7 cellular contexts compared by ENCODE assay signal in the genomic region with DNA sequence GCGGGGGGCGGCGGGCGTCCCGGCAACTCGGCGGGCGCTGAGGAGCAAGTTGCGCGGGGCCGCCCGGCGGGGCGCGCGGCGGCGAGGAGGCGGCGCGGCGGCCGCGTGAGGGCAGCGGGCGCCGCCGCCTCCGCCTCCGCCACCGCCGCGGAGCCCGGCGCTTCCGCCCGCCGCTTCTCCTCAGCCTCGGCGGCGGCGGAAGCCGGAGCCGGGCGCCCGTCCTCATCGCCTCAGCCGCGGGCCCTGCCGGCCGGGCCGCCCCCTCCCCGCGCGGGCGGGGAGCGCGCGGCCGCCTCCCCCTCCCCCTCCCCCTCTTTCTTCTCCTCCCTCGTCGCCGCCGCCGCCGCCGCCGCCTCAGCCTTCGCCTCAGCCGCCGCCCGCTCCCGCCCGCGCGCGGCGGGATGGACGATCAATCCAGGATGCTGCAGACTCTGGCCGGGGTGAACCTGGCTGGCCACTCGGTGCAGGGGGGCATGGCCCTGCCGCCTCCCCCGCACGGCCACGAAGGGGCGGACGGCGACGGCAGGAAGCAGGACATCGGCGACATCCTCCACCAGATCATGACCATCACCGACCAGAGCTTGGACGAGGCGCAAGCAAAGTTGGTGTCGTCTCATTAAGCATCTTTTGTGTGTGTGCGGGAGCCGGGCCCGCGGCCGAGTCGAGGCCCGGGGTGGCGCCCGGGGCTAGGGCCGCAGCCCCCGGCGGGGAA. TPM values are rescaled to one million over a fixed set of nuclear protein-coding genes. Genes with fewer than 3 reads are reported as not detected.
DNase-seq lines count a peak whose midpoint lies in the region; FAIRE-seq and TF ChIP-seq lines count a peak whose summit lies in the region.

A gene (plus strand): TSS at position 321 of the 712 bp plus-strand sequence.

- peaks cover 3% of the 10 kb centered on the region; the same call in 1 of the 2 replicates for H3K27me3 Mint-ChIP-seq in HFFc6 (ENCODE audit: insufficient read depth)

- H3K4me1 Mint-ChIP-seq in HFFc6 (ENCODE audit: low read depth), result peaks cover 74% of the 10 kb centered on the region

- peaks cover 0 to 2% of the 10 kb centered on the region in 2 donors for H3K27me3 ChIP-seq in mucosa of rectum (ENCODE audit: control insufficient read depth in 2 of 2, insufficient read depth in 2 of 2, low read length in 2 of 2)
- H3K27me3 ChIP-seq in stomach, result no peaks in the 10 kb centered on the region

- peaks cover 9 to 20% of the 10 kb centered on the region in 2 donors for H3K4me1 ChIP-seq in mucosa of rectum (ENCODE audit: control insufficient read depth in 2 of 2, insufficient read depth in 2 of 2, low read length in 2 of 2)
- peaks cover 10 to 49% (median 38%) of the 10 kb centered on the region in 4 donors for H3K4me1 ChIP-seq in stomach

- H3K9me3 Mint-ChIP-seq in HFFc6, result no peaks in the 10 kb centered on the region

- H3K4me3 Mint-ChIP-seq in HFFc6, result peak within 1 kb of the TSS; percentile 92

- peaks cover 33% of the 10 kb centered on the region for H3K36me3 Mint-ChIP-seq in HFFc6 (ENCODE audit: low read depth)

- H3K27ac ChIP-seq in epithelial cell of prostate (peak within 1 kb of the TSS; percentile 73), mucosa of rectum (ENCODE audit: low read depth in 2 of 2, low read length in 2 of 2) (peak within 1 kb of the TSS; percentile 80 to 84), stomach (peak within 1 kb of the TSS; percentile 79 to 97 (median 93))

- TF ChIP-seq POLR2A in GM12892 (IDR thresholded peaks at IDR 0.05; ENCODE audit: low read depth, low read length) (no peak), stomach (IDR thresholded peaks at IDR 0.05) (no peak)

- H3K9ac ChIP-seq in mucosa of rectum (ENCODE audit: low read depth in 1 of 2, low read length in 2 of 2), result peak within 1 kb of the TSS; percentile 65 to 66

- TF ChIP-seq EP300 in stomach (IDR thresholded peaks at IDR 0.05), result no peak

- 0% methylated on average over 11 to 86 of the region's 107 CpGs for WGBS in stomach, 5 donors

- H3K27ac Mint-ChIP-seq in HFFc6, result peak within 1 kb of the TSS; percentile 91

- H3K9me3 ChIP-seq in mucosa of rectum (ENCODE audit: control insufficient read depth in 2 of 2, low read length in 2 of 2) (no peaks in the 10 kb centered on the region), stomach (no peaks in the 10 kb centered on the region)

- TF ChIP-seq CTCF in HFFc6 (IDR thresholded peaks at IDR 0.05) (no peak), stomach (IDR thresholded peaks at IDR 0.05) (no peak)

- peak; percentile 48 for DNase-seq in GM12892 (ENCODE audit: insufficient read length)
- DNase-seq in HFFc6, result peak; percentile 9
- DNase-seq in NCI-H226, result peak; percentile 31
- DNase-seq in activated CD8-positive, alpha-beta memory T cell treated with anti-CD3 and anti-CD28 coated beads, Interleukin-2, amount 50 U/mL, for 4 hours, result peak; percentile 55
- DNase-seq in epithelial cell of prostate (ENCODE audit: low read depth, low spot score), result no peak
- DNase-seq in stomach, result peak; percentile 60

- intact Hi-C loops in stomach (cut with DNase I; ENCODE audit: low total_unique reads), result no loop called here

- H3K36me3 ChIP-seq in mucosa of rectum (ENCODE audit: control insufficient read depth in 2 of 2, insufficient read depth in 2 of 2, low read length in 2 of 2) (no peaks in the 10 kb centered on the region), stomach (no peaks in the 10 kb centered on the region)

- H3K4me3 ChIP-seq in mucosa of rectum (ENCODE audit: low read length in 2 of 2), result peak within 1 kb of the TSS; percentile 82 to 90
- H3K4me3 ChIP-seq in stomach, result peak within 1 kb of the TSS; percentile 65 to 88 (median 78)

- FAIRE-seq in GM12892 (lab: Jason Lieb, UNC), result peak; percentile 40

RNA-seq across cellular contexts. Expression of the gene that starts here (rescaled TPM):
- 25.3 TPM for polyA plus RNA-seq in GM12892 (2012; ENCODE audit: missing spikeins)
- 10 to 100 TPM; 32.2 to 44.3 (median 40.3) TPM for total RNA-seq in HFFc6 (2021; fragmentation: NEBNext Ultra II Directional; extraction: Animal tissue kit (Norgen Biotek cat#: 25700))
- total RNA-seq in stomach, result 10 to 100 TPM; 12.7 to 59.1 (median 25.5) TPM
- polyA plus RNA-seq in stomach, result 10 to 100 TPM in 2 of 3 donors, 1 to 10 TPM in 1; 9.3 to 15.4 (median 14.6) TPM
